ENCODE assay signal across 1 cellular context in genomic region chr2:201158111-201158929, GRCh38.
TF ChIP-seq lines count a peak whose summit lies in the region.

No MANE protein-coding gene starts in this region.

TF ChIP-seq in GM12878, 131 proteins besides CTCF, POLR2A, EP300 and RAD21 (continued from another document and continues in another):
- TF ChIP-seq ZBTB33 (IDR thresholded peaks at IDR 0.05) (no peak), KAT2A (conservative IDR thresholded peaks at IDR 0.05; ENCODE audit: control insufficient read depth, low read depth, low read length) (no peak), IKZF1 (conservative IDR thresholded peaks at IDR 0.05) (peak; percentile 97), ZBTB4 (CRISPR knock-in tag; IDR thresholded peaks at IDR 0.05) (no peak; the same call in 1 of the 2 replicates), NFYA (IDR thresholded peaks at IDR 0.05; ENCODE audit: borderline replicate concordance, low read depth, low read length) (no peak), ZBED1 (IDR thresholded peaks at IDR 0.05; ENCODE audit: borderline replicate concordance) (no peak), REST (IDR thresholded peaks at IDR 0.05; ENCODE audit: low read depth, low read length) (no peak), USF1 (IDR thresholded peaks at IDR 0.05; ENCODE audit: borderline replicate concordance, extremely low read length, insufficient read depth, low read depth, low read length) (peak; percentile 78), BCLAF1 (IDR thresholded peaks at IDR 0.05) (no peak), BCL11A (IDR thresholded peaks at IDR 0.05; ENCODE audit: low read depth, low read length) (peak; percentile 49; the same call in 1 of the 2 replicates), GABPA (IDR thresholded peaks at IDR 0.05; ENCODE audit: low read depth) (no peak), RB1 (IDR thresholded peaks at IDR 0.05; ENCODE audit: borderline replicate concordance) (no peak; the same call in 1 of the 2 replicates), ZNF687 (IDR thresholded peaks at IDR 0.05) (peak; percentile 71; the same call in 1 of the 2 replicates), CREB1 (IDR thresholded peaks at IDR 0.05; ENCODE audit: low read depth) (no peak), TARDBP (IDR thresholded peaks at IDR 0.05; ENCODE audit: borderline replicate concordance) (no peak), PBX3 (IDR thresholded peaks at IDR 0.05; ENCODE audit: insufficient replicate concordance, low read depth, low read length) (peak; percentile 12), ELK1 (IDR thresholded peaks at IDR 0.05; ENCODE audit: low read depth, low read length) (no peak), TBL1XR1 (IDR thresholded peaks at IDR 0.05; ENCODE audit: low read depth, low read length) (no peak; the same call in 1 of the 2 replicates), DPF2 (IDR thresholded peaks at IDR 0.05) (peak; percentile 76), SMC3 (IDR thresholded peaks at IDR 0.05; ENCODE audit: borderline replicate concordance, low read length) (peak; percentile 64; the same call in 1 of the 2 replicates), E2F4 (IDR thresholded peaks at IDR 0.05; ENCODE audit: low read depth, low read length) (no peak), GATAD2B (conservative IDR thresholded peaks at IDR 0.05; ENCODE audit: low read depth) (0 out of 2 replicates have a peak, but pooled peaks have one; percentile 51), NR2C2 (IDR thresholded peaks at IDR 0.05; ENCODE audit: borderline replicate concordance, control insufficient read depth, insufficient read length, low read depth) (no peak), IRF4 (IDR thresholded peaks at IDR 0.05; ENCODE audit: low read depth, low read length) (peak; percentile 33), CBX3 (IDR thresholded peaks at IDR 0.05; ENCODE audit: borderline replicate concordance, low read depth) (no peak), BMI1 (IDR thresholded peaks at IDR 0.05; ENCODE audit: borderline replicate concordance) (no peak), NFIC (IDR thresholded peaks at IDR 0.05; ENCODE audit: low read depth, low read length) (peak; percentile 71), ASH2L (IDR thresholded peaks at IDR 0.05; ENCODE audit: borderline replicate concordance, low read depth) (no peak), SPI1 (IDR thresholded peaks at IDR 0.05; ENCODE audit: borderline replicate concordance, insufficient read depth, low read depth, low read length) (peak; percentile 96), KLF5 (IDR thresholded peaks at IDR 0.05; ENCODE audit: partially characterized antibody) (no peak), PML (IDR thresholded peaks at IDR 0.05; ENCODE audit: low read length) (0 out of 2 replicates have a peak, but pooled peaks have one; percentile 62), SP1 (IDR thresholded peaks at IDR 0.05; ENCODE audit: low read depth, low read length) (peak; percentile 9), EGR1 (IDR thresholded peaks at IDR 0.05; ENCODE audit: borderline replicate concordance in 1 of 2, low read depth in 2 of 2, low read length in 2 of 2) (no peak), SRF (IDR thresholded peaks at IDR 0.05; ENCODE audit: low read depth in 2 of 2, low read length in 2 of 2) (no peak)
